ENCODE assay signal across 1 cellular context in genomic region chr21:39613029-39613934, GRCh38.
TF ChIP-seq lines count a peak whose summit lies in the region.

No MANE protein-coding gene starts in this region.

TF ChIP-seq in SK-N-SH, 30 proteins besides CTCF, POLR2A, EP300 and RAD21 (continued from another document):
- no peak for TF ChIP-seq FOXJ3 (CRISPR knock-in tag; IDR thresholded peaks at IDR 0.05)
- no peak for TF ChIP-seq GATA2 (CRISPR knock-in tag; IDR thresholded peaks at IDR 0.05)
- no peak for TF ChIP-seq RFX5 (IDR thresholded peaks at IDR 0.05; ENCODE audit: low read length)
- TF ChIP-seq USF2 (IDR thresholded peaks at IDR 0.05; ENCODE audit: borderline replicate concordance, low read depth, low read length) = no peak
